Comparison of ENCODE assay signal across 1 cellular context in the genomic region with DNA sequence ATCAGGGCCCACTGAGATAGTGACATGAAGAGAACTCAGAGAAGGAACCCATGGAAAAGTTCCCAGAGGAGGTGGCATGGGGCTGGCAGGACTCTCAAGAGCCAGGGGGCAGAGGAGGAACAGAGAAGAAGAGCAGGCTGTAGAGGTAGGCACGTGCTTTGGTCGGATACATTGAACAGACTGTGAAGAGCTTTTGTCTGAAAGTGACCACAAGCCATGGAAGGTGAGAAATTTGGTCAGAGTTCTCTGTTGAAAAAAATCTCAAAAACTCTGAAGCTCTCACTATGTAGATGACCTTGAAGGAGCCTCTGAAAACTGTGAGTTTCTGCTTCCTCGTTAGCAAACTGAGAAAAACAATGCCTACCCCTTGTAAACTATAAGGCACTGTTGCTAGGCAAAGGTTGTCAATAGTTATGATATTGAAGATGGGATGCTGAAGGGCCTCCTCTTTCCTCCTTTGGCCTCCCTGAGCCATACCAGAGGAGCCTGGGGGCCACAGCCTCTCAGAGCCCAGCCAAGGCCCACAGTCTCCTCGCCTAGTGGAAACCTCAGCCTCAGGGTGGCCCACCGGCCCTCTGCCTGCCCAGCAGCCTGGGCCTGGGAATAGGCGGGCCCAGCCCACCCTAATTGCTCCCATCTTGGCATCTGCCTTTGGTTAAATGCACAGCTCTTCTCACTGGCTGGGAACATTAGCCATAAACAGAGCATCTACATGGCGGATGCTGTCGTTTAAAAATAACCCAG.
TF ChIP-seq lines count a peak whose summit lies in the region.

No MANE protein-coding gene starts in this region.

TF ChIP-seq in SK-N-SH, 30 proteins besides CTCF, POLR2A, EP300 and RAD21 (continued from another document):
- no peak for TF ChIP-seq PBX3 (IDR thresholded peaks at IDR 0.05)
